Comparison of ENCODE assay signal across 28 cellular contexts in the genomic region with DNA sequence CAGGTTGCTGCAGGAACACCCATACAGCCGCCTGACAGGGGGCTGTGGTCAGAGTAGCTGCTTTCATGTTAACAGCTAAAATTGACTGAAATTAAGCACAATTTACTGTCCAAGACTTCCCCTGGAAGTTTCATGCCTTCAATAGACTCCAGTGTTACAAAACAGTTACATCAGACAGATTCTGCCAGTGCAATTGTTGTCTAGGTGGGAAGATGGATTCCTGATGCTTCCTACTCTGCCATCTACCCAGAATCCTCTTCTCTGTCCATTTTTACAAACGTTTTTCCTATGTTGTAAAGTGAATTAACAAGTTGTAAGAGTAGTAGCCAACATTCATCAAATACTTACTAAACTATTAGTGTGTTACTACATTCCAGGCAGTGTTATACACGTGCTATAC. TPM values are rescaled to one million over a fixed set of nuclear protein-coding genes. Genes with fewer than 3 reads are reported as not detected.
"Had no signal": no experiment of that assay in that cellular context is flagged by ENCODE, and none has a peak within 500 bp of the region (broad histone marks: within the 10 kb centered on the region; RNA-seq: fewer than 3 reads in every experiment).

No MANE protein-coding gene starts in this region.

- DNase-seq: activated B cell treated with CpG ODN at 0.5 μM for 24 hours; activated CD4-positive, alpha-beta memory T cell treated with anti-CD3 and anti-CD28 coated beads for 36 hours; activated CD4-positive, alpha-beta T cell treated with anti-CD3 and anti-CD28 coated beads for 1 hour; activated CD4-positive, alpha-beta T cell treated with anti-CD3 and anti-CD28 coated beads, Interleukin-2, amount 10 ng/mL, durations not matched to agents 7 days and 5 days; activated CD8-positive, alpha-beta memory T cell treated with anti-CD3 and anti-CD28 coated beads for 24 hours; activated effector memory CD4-positive, alpha-beta T cell treated with anti-CD3 and anti-CD28 coated beads, Interleukin-2, amount 50 U/mL, for 16 hours; activated naive CD4-positive, alpha-beta T cell treated with Interleukin-2 at 50 U/mL for 16 hours; activated naive CD8-positive, alpha-beta T cell treated with anti-CD3 and anti-CD28 coated beads, Interleukin-2, amount 50 U/mL, for 24 hours; activated T-cell treated with anti-CD3 and anti-CD28 coated beads, Interleukin-2, amount 50 U/mL, for 4 hours; amygdala; KG1; NCI-H1048; NCI-H2029; NCI-H2107; NCI-H2171 treated with DMSO at 0.1 percent for 48 hours; NCI-H226; NCI-H526 treated with DMSO at 0.1 percent for 48 hours; NCI-H82; RPMI8226; T-cell; T-helper 2 cell; T1000 had no signal

- FAIRE-seq: astrocyte, TTC549 had no signal

- ATAC-seq: activated naive CD4-positive, alpha-beta T cell treated with anti-CD3 and anti-CD28 coated beads, Interleukin-2, amount 50 U/mL, for 72 hours; activated naive CD8-positive, alpha-beta T cell treated with anti-CD3 and anti-CD28 coated beads, Interleukin-2, amount 50 U/mL, for 24 hours; activated T-cell treated with anti-CD3 and anti-CD28 coated beads, Interleukin-2, amount 50 U/mL, for 4 hours; Panc1; Right ventricle myocardium inferior; T-cell had no signal

- H3K27ac ChIP-seq: SK-N-MC had no signal

- H3K4me3 ChIP-seq: SK-N-MC had no signal

RNA-seq across cellular contexts. Expression of a gene that starts 5.2 kb away (rescaled TPM):
- total RNA-seq: activated B cell treated with CpG ODN at 0.5 μM for 24 hours had no signal
